Comparison of ENCODE assay signal across 1 cellular context in genomic region chr1:101029184-101029583, GRCh38.
TF ChIP-seq lines count a peak whose summit lies in the region.

No MANE protein-coding gene starts in this region.

TF ChIP-seq in SK-N-SH treated with all-trans-retinoic acid at 6 μM for 48 hours, 23 proteins besides CTCF, POLR2A, EP300 and RAD21 (continued from another document):
- TF ChIP-seq TSHZ2 (CRISPR knock-in tag; IDR thresholded peaks at IDR 0.05) (no peak), TOX (CRISPR knock-in tag; IDR thresholded peaks at IDR 0.05; ENCODE audit: borderline replicate concordance) (no peak)
